In genomic region chr2:100868083-100868482, GRCh38 we compare ENCODE assay signal across 9 cellular contexts.
"Had no signal": no experiment of that assay in that cellular context is flagged by ENCODE, and none has a peak within 500 bp of the region (broad histone marks: within the 10 kb centered on the region; RNA-seq: fewer than 3 reads in every experiment).

No MANE protein-coding gene starts in this region.

- H2AFZ ChIP-seq: GM23338 had no signal

- ATAC-seq: GM23338 had no signal

- H3K4me2 ChIP-seq: GM23338 had no signal

- H3K4me3 ChIP-seq: GM23338 had no signal

- FAIRE-seq: H1, H54, HTR-8/SVneo had no signal

- DNase-seq: H9, HCEC 1CT, HFFc6, Kasumi-1, KG1 had no signal
